In genomic region chr10:26435852-26436251, GRCh38 we compare ENCODE assay signal across 25 cellular contexts. TPM values are rescaled to one million over a fixed set of nuclear protein-coding genes. Genes with fewer than 3 reads are reported as not detected.
DNase-seq lines count a peak whose midpoint lies in the region; ATAC-seq lines count a peak whose summit lies in the region.
"Had no signal": no experiment of that assay in that cellular context is flagged by ENCODE, and none has a peak within 500 bp of the region (broad histone marks: within the 10 kb centered on the region; RNA-seq: fewer than 3 reads in every experiment).

No MANE protein-coding gene starts in this region.

- DNase-seq in activated CD4-positive, alpha-beta T cell treated with anti-CD3 and anti-CD28 coated beads for 36 hours: no peak
- no peak for DNase-seq in activated CD4-positive, alpha-beta T cell treated with anti-CD3 and anti-CD28 coated beads for 48 hours
- DNase-seq in CD4-positive, alpha-beta memory T cell: no peak
- no peak for DNase-seq in activated T-helper 2 cell treated with anti-CD3 and anti-CD28 coated beads, Interferon-gamma antibody, Interleukin-2, Interleukin-4, amounts not matched to agents 10 μg/mL and 5 μg/mL and 100 μg/mL, durations not matched to agents 14 hours and 24 hours and 36 hours (ENCODE audit: low spot score)
- DNase-seq in naive thymus-derived CD8-positive, alpha-beta T cell: no peak
- DNase-seq in stimulated activated CD4-positive, alpha-beta T cell treated with anti-CD3 and anti-CD28 coated beads, Interleukin-2, amount 100 ng/mL, for 48 hours: no peak
- DNase-seq: activated CD4-positive, alpha-beta T cell treated with anti-CD3 and anti-CD28 coated beads, Interleukin-2, amount 50 U/mL, for 4 hours; activated naive CD8-positive, alpha-beta T cell treated with anti-CD3 and anti-CD28 coated beads, Interleukin-2, amount 10 ng/mL, durations not matched to agents 7 days and 5 days; activated T-cell treated with anti-CD3 and anti-CD28 coated beads for 4 hours; kidney; mesenchymal stem cell; NCI-H1105 treated with DMSO at 0.1 percent for 48 hours; NCI-H2081 treated with DMSO at 0.1 percent for 48 hours; NCI-H446 treated with DMSO at 0.1 percent for 48 hours; ovary; PC-9; SHP77; stimulated activated CD4-positive, alpha-beta T cell treated with anti-CD3 and anti-CD28 coated beads, Interleukin-4, amount 100 ng/mL, for 4 hours; upper lobe of left lung had no signal

- H3K27me3 ChIP-seq in CD4-positive, alpha-beta memory T cell (ENCODE audit: insufficient read depth, low read length): no peaks in the 10 kb centered on the region
- H3K27me3 ChIP-seq: ovary, upper lobe of left lung had no signal

- peaks cover 32% of the 10 kb centered on the region for H3K4me1 Mint-ChIP-seq in activated CD4-positive, alpha-beta T cell treated with anti-CD3 and anti-CD28 coated beads for 36 hours
- H3K4me1 Mint-ChIP-seq in CD4-positive, alpha-beta memory T cell: peaks cover 25 to 53% (median 38%) of the 10 kb centered on the region in 4 donors
- peaks cover 22% of the 10 kb centered on the region for H3K4me1 Mint-ChIP-seq in activated T-helper 2 cell treated with anti-CD3 and anti-CD28 coated beads, Interferon-gamma antibody, Interleukin-2, Interleukin-4, amounts not matched to agents 10 μg/mL and 5 μg/mL and 100 μg/mL, durations not matched to agents 14 hours and 24 hours and 36 hours (ENCODE audit: low read depth)
- peaks cover 24 to 37% (median 30%) of the 10 kb centered on the region in 4 donors for H3K4me1 Mint-ChIP-seq in naive thymus-derived CD8-positive, alpha-beta T cell

- peak overlapping the region; percentile 61 for H3K27ac Mint-ChIP-seq in activated CD4-positive, alpha-beta T cell treated with anti-CD3 and anti-CD28 coated beads for 36 hours
- H3K27ac Mint-ChIP-seq in CD4-positive, alpha-beta memory T cell: peak overlapping the region; percentile 92 to 96 (median 94)
- H3K27ac Mint-ChIP-seq in activated T-helper 2 cell treated with anti-CD3 and anti-CD28 coated beads, Interferon-gamma antibody, Interleukin-2, Interleukin-4, amounts not matched to agents 10 μg/mL and 5 μg/mL and 100 μg/mL, durations not matched to agents 14 hours and 24 hours and 36 hours: peak overlapping the region; percentile 1
- H3K27ac Mint-ChIP-seq in naive thymus-derived CD8-positive, alpha-beta T cell: peak overlapping the region; percentile 79 to 97 (median 94)

- H3K27me3 Mint-ChIP-seq in activated CD4-positive, alpha-beta T cell treated with anti-CD3 and anti-CD28 coated beads for 36 hours: no peaks in the 10 kb centered on the region
- no peaks in the 10 kb centered on the region for H3K27me3 Mint-ChIP-seq in CD4-positive, alpha-beta memory T cell
- no peaks in the 10 kb centered on the region for H3K27me3 Mint-ChIP-seq in activated T-helper 2 cell treated with anti-CD3 and anti-CD28 coated beads, Interferon-gamma antibody, Interleukin-2, Interleukin-4, amounts not matched to agents 10 μg/mL and 5 μg/mL and 100 μg/mL, durations not matched to agents 14 hours and 24 hours and 36 hours (ENCODE audit: low read depth)
- H3K27me3 Mint-ChIP-seq in naive thymus-derived CD8-positive, alpha-beta T cell: no peaks in the 10 kb centered on the region
- H3K27me3 Mint-ChIP-seq: activated naive CD8-positive, alpha-beta T cell treated with anti-CD3 and anti-CD28 coated beads, Interleukin-2, amount 10 ng/mL, durations not matched to agents 7 days and 5 days had no signal

- no peaks in the 10 kb centered on the region for H3K9me3 Mint-ChIP-seq in activated CD4-positive, alpha-beta T cell treated with anti-CD3 and anti-CD28 coated beads for 36 hours (ENCODE audit: low read depth)
- peaks cover 0 to 2% (median 0%) of the 10 kb centered on the region in 8 donors for H3K9me3 Mint-ChIP-seq in CD4-positive, alpha-beta memory T cell
- H3K9me3 Mint-ChIP-seq in activated T-helper 2 cell treated with anti-CD3 and anti-CD28 coated beads, Interferon-gamma antibody, Interleukin-2, Interleukin-4, amounts not matched to agents 10 μg/mL and 5 μg/mL and 100 μg/mL, durations not matched to agents 14 hours and 24 hours and 36 hours: no peaks in the 10 kb centered on the region
- H3K9me3 Mint-ChIP-seq in naive thymus-derived CD8-positive, alpha-beta T cell: no peaks in the 10 kb centered on the region
- H3K9me3 Mint-ChIP-seq: activated naive CD8-positive, alpha-beta T cell treated with anti-CD3 and anti-CD28 coated beads, Interleukin-2, amount 10 ng/mL, durations not matched to agents 7 days and 5 days had no signal

- H3K4me3 ChIP-seq in CD4-positive, alpha-beta memory T cell (ENCODE audit: low read length in 2 of 2): no peak overlapping the region
- H3K4me3 ChIP-seq: ovary, PC-9, upper lobe of left lung had no signal

- intact Hi-C loops in activated CD4-positive, alpha-beta T cell treated with anti-CD3 and anti-CD28 coated beads for 36 hours (cut with DNase I, micrococcal nuclease): loop anchor here (5.0 to 10.0 kb wide), 5 partner anchors 99 to 721 kb away; partner anchors contain the start of genes PDSS1 (in 2 of the 2) and MASTL (in 1 of the 2)
- intact Hi-C loops in CD4-positive, alpha-beta memory T cell (cut with micrococcal nuclease): loop anchor here (5.0 kb wide), 2 partner anchors 99 to 806 kb away; partner anchors contain the start of gene ACBD5
- intact Hi-C loops in activated T-helper 2 cell treated with anti-CD3 and anti-CD28 coated beads, Interferon-gamma antibody, Interleukin-2, Interleukin-4, amounts not matched to agents 10 μg/mL and 5 μg/mL and 100 μg/mL, durations not matched to agents 14 hours and 24 hours and 36 hours (cut with micrococcal nuclease): loop anchor here (5.0 to 10.0 kb wide), 4 partner anchors 99 to 1069 kb away; partner anchors contain the start of genes ACBD5, PDSS1 and RAB18

- CTCF ChIA-PET in activated CD4-positive, alpha-beta T cell treated with anti-CD3 and anti-CD28 coated beads for 36 hours (lab: Charles Lee): interaction anchor here (0.5 to 1.1 kb wide), 3 partner anchors 42 to 104 kb away, joined by 3 to 5 read pairs (median 3); no protein-coding TSS in a partner anchor
- CTCF ChIA-PET in CD4-positive, alpha-beta memory T cell (lab: Charles Lee; ENCODE audit: partially characterized antibody): interaction anchor here (0.9 to 2.8 kb wide), 4 partner anchors 32 to 120 kb away, joined by 3 to 11 read pairs (median 6); no protein-coding TSS in a partner anchor

- peak overlapping the region; percentile 36 for H3K27ac ChIP-seq in CD4-positive, alpha-beta memory T cell (ENCODE audit: low read depth, low read length)
- H3K27ac ChIP-seq: ovary, PC-9 had no signal

- H3K9me3 ChIP-seq in CD4-positive, alpha-beta memory T cell (ENCODE audit: control insufficient read depth in 1 of 2, low read length in 2 of 2): no peaks in the 10 kb centered on the region
- H3K9me3 ChIP-seq: ovary, upper lobe of left lung had no signal

- POLR2A ChIA-PET in activated CD4-positive, alpha-beta T cell treated with anti-CD3 and anti-CD28 coated beads for 36 hours (lab: Charles Lee): no interaction called here
- POLR2A ChIA-PET in CD4-positive, alpha-beta memory T cell (lab: Charles Lee; ENCODE audit: partially characterized antibody): interaction anchor here (1.1 to 9.6 kb wide), 6 partner anchors 10 to 54 kb away, joined by 4 to 167 read pairs (median 13); no protein-coding TSS in a partner anchor
- POLR2A ChIA-PET in naive thymus-derived CD8-positive, alpha-beta T cell (lab: Charles Lee): interaction anchor here (0.6 to 4.1 kb wide), 5 partner anchors 12 to 51 kb away, joined by 3 to 40 read pairs (median 5); no protein-coding TSS in a partner anchor

- H3K36me3 ChIP-seq in CD4-positive, alpha-beta memory T cell (ENCODE audit: insufficient read depth, low read length): no peaks in the 10 kb centered on the region
- H3K36me3 ChIP-seq: ovary, upper lobe of left lung had no signal

- ATAC-seq in activated CD4-positive, alpha-beta T cell treated with anti-CD3 and anti-CD28 coated beads for 36 hours: no peak
- ATAC-seq in naive thymus-derived CD8-positive, alpha-beta T cell: no peak
- ATAC-seq in GM18858 (IDR thresholded peaks at IDR 0.05; ENCODE audit: unreplicated experiment): no peak
- no peak for ATAC-seq in HG03175 (IDR thresholded peaks at IDR 0.05; ENCODE audit: unreplicated experiment)

- peaks cover 36% of the 10 kb centered on the region for H3K4me1 ChIP-seq in CD4-positive, alpha-beta memory T cell (ENCODE audit: insufficient read depth, low read length)

- H3K4me3 Mint-ChIP-seq in activated CD4-positive, alpha-beta T cell treated with anti-CD3 and anti-CD28 coated beads for 36 hours: no peak overlapping the region
- H3K4me3 Mint-ChIP-seq in CD4-positive, alpha-beta memory T cell: peak overlapping the region in 4 of 8 donors; percentile 13 to 60 (median 42)
- no peak overlapping the region for H3K4me3 Mint-ChIP-seq in activated T-helper 2 cell treated with anti-CD3 and anti-CD28 coated beads, Interferon-gamma antibody, Interleukin-2, Interleukin-4, amounts not matched to agents 10 μg/mL and 5 μg/mL and 100 μg/mL, durations not matched to agents 14 hours and 24 hours and 36 hours (ENCODE audit: low read depth)
- H3K4me3 Mint-ChIP-seq in naive thymus-derived CD8-positive, alpha-beta T cell: peak overlapping the region in 9 of 10 donors; percentile 17 to 85 (median 43)
- H3K4me3 Mint-ChIP-seq: activated naive CD8-positive, alpha-beta T cell treated with anti-CD3 and anti-CD28 coated beads, Interleukin-2, amount 10 ng/mL, durations not matched to agents 7 days and 5 days had no signal

- H3K36me3 Mint-ChIP-seq in activated CD4-positive, alpha-beta T cell treated with anti-CD3 and anti-CD28 coated beads for 36 hours (ENCODE audit: low read depth): peaks cover 5% of the 10 kb centered on the region
- peaks cover 0 to 18% of the 10 kb centered on the region in 2 donors for H3K36me3 Mint-ChIP-seq in CD4-positive, alpha-beta memory T cell
- peaks cover 3% of the 10 kb centered on the region for H3K36me3 Mint-ChIP-seq in activated T-helper 2 cell treated with anti-CD3 and anti-CD28 coated beads, Interferon-gamma antibody, Interleukin-2, Interleukin-4, amounts not matched to agents 10 μg/mL and 5 μg/mL and 100 μg/mL, durations not matched to agents 14 hours and 24 hours and 36 hours (ENCODE audit: low read depth)
- H3K36me3 Mint-ChIP-seq in naive thymus-derived CD8-positive, alpha-beta T cell: peaks cover 0 to 12% (median 0%) of the 10 kb centered on the region in 3 donors
- H3K36me3 Mint-ChIP-seq: activated naive CD8-positive, alpha-beta T cell treated with anti-CD3 and anti-CD28 coated beads, Interleukin-2, amount 10 ng/mL, durations not matched to agents 7 days and 5 days had no signal

RNA-seq across cellular contexts. Expression of gene APBB1IP, which starts 2.3 kb away (rescaled TPM):
- 10 to 100 TPM; 53.3 to 66.4 TPM for total RNA-seq in activated CD4-positive, alpha-beta T cell treated with anti-CD3 and anti-CD28 coated beads for 36 hours
- 100 to 1,000 TPM; 106 TPM for total RNA-seq in CD4-positive, alpha-beta memory T cell
- polyA plus RNA-seq in CD4-positive, alpha-beta memory T cell: 10 to 100 TPM; 30.6 to 85.9 TPM
- total RNA-seq in activated T-helper 2 cell treated with anti-CD3 and anti-CD28 coated beads, Interferon-gamma antibody, Interleukin-2, Interleukin-4, amounts not matched to agents 10 μg/mL and 5 μg/mL and 100 μg/mL, durations not matched to agents 14 hours and 24 hours and 36 hours: 45.2 and 47.4 TPM in 2 replicates
- total RNA-seq in naive thymus-derived CD8-positive, alpha-beta T cell: 100 to 1,000 TPM in 1 of 2 experiments, 10 to 100 TPM in 1; 91.6 to 102 TPM
- 10 to 100 TPM; 50.0 to 68.5 (median 65.1) TPM for polyA plus RNA-seq in naive thymus-derived CD8-positive, alpha-beta T cell
- total RNA-seq: A172, G401, H1, myocyte, PC-9 had no signal

Comparison
In these comparisons a context has a peak if more than half of its experiments do, and no peak if none do; other contexts are left out.
1. H3K27ac Mint-ChIP-seq: peak in every context shown above with its lines; median percentile 94 in CD4-positive, alpha-beta memory T cell; 94 in naive thymus-derived CD8-positive, alpha-beta T cell; 61 in activated CD4-positive, alpha-beta T cell treated with anti-CD3 and anti-CD28 coated beads for 36 hours; 1 in activated T-helper 2 cell treated with anti-CD3 and anti-CD28 coated beads, Interferon-gamma antibody, Interleukin-2, Interleukin-4, amounts not matched to agents 10 μg/mL and 5 μg/mL and 100 μg/mL, durations not matched to agents 14 hours and 24 hours and 36 hours.
2. H3K4me3 Mint-ChIP-seq: peak in naive thymus-derived CD8-positive, alpha-beta T cell (9 of 10); none in activated CD4-positive, alpha-beta T cell treated with anti-CD3 and anti-CD28 coated beads for 36 hours (single experiment) and activated T-helper 2 cell treated with anti-CD3 and anti-CD28 coated beads, Interferon-gamma antibody, Interleukin-2, Interleukin-4, amounts not matched to agents 10 μg/mL and 5 μg/mL and 100 μg/mL, durations not matched to agents 14 hours and 24 hours and 36 hours (single experiment).